17 cellular contexts compared by ENCODE assay signal in genomic region chr20:62933966-62934365, GRCh38. TPM values are rescaled to one million over a fixed set of nuclear protein-coding genes. Genes with fewer than 3 reads are reported as not detected.
A peak's percentile ranks its signal among the peaks of the same experiment; 100 is the strongest.
DNase-seq lines count a peak whose midpoint lies in the region; ATAC-seq, FAIRE-seq and TF ChIP-seq lines count a peak whose summit lies in the region.
"Had no signal": no experiment of that assay in that cellular context is flagged by ENCODE, and none has a peak within 500 bp of the region (broad histone marks: within the 10 kb centered on the region; RNA-seq: fewer than 3 reads in every experiment).

No MANE protein-coding gene starts in this region.

- H3K36me3 ChIP-seq in GM23338 (ENCODE audit: insufficient read depth), result peaks cover 26% of the 10 kb centered on the region
- H3K36me3 ChIP-seq in NT2/D1 (ENCODE audit: insufficient read depth, insufficient read length, low read length), result peaks cover 63% of the 10 kb centered on the region
- peaks cover 0 to 23% (median 5%) of the 10 kb centered on the region in 4 experiments; a peak in 4 of 8 replicates for H3K36me3 ChIP-seq in H1 (ENCODE audit: control insufficient read depth in 2 of 4, insufficient read depth in 4 of 4, low read length in 3 of 4)
- H3K36me3 ChIP-seq in spleen, result peaks cover 0 to 38% (median 7%) of the 10 kb centered on the region in 6 donors
- peaks cover 21% of the 10 kb centered on the region for H3K36me3 ChIP-seq in left ventricle myocardium inferior

- H3K79me1 ChIP-seq in H1 (ENCODE audit: low read depth, low read length), result peaks cover 6% of the 10 kb centered on the region

- H3K4me2 ChIP-seq in GM23338 (peak overlapping the region; percentile 97), H1 (ENCODE audit: insufficient read depth in 1 of 2, low read depth in 2 of 2, low read length in 2 of 2) (peak overlapping the region in 1 of 2 experiments; percentile 77; a peak in 1 of 4 replicates)

- H2BK12ac ChIP-seq in H1 (ENCODE audit: low read depth, low read length), result no peak overlapping the region

- ATAC-seq in GM23338 (no peak), GM19397 (IDR thresholded peaks at IDR 0.05; ENCODE audit: unreplicated experiment) (no peak)

- H3K4me1 ChIP-seq in GM23338 (ENCODE audit: insufficient read depth), result peaks cover 70% of the 10 kb centered on the region
- H3K4me1 ChIP-seq in NT2/D1 (ENCODE audit: insufficient read depth, insufficient read length), result peaks cover 15% of the 10 kb centered on the region
- H3K4me1 ChIP-seq in H1 (replicated peaks in 1 of 4; ENCODE audit: control insufficient read depth in 3 of 4, insufficient read depth in 4 of 4, low read length in 3 of 4), result peaks cover 3 to 29% (median 13%) of the 10 kb centered on the region in 4 experiments
- peaks cover 32 to 90% (median 68%) of the 10 kb centered on the region in 6 donors for H3K4me1 ChIP-seq in spleen
- peaks cover 71% of the 10 kb centered on the region for H3K4me1 ChIP-seq in left ventricle myocardium inferior

- H2BK5ac ChIP-seq in H1 (ENCODE audit: low read depth, low read length), result peak overlapping the region; percentile 26

- BruUV-seq in Calu3 (replicated peaks; lab: Mats Ljungman, UMichigan), result no TSS peak

- CTCF ChIA-PET in H1 (lab: Charles Lee; ENCODE audit: partially characterized antibody), result interaction anchor here (0.7 to 4.0 kb wide), 16 partner anchors 9 to 1000 kb away, joined by 3 to 21 read pairs (median 4); partner anchors contain the start of gene SLC17A9
- CTCF ChIA-PET in Calu3 (lab: Charles Lee), result interaction anchor here (0.6 to 1.7 kb wide), 4 partner anchors 9 to 111 kb away, joined by 3 to 10 read pairs (median 6); no protein-coding TSS in a partner anchor

- no peak overlapping the region for H4K5ac ChIP-seq in H1 (ENCODE audit: insufficient read length, low read depth, low read length)

- POLR2A ChIA-PET in H1 (lab: Charles Lee; ENCODE audit: partially characterized antibody), result interaction anchor here (0.8 to 19.4 kb wide), 8 partner anchors 9 to 81 kb away, joined by 3 to 363 read pairs (median 12); partner anchors contain the start of genes DIDO1 and SLC17A9

- H3K56ac ChIP-seq in H1 (replicated peaks; ENCODE audit: insufficient read length, low read depth, low read length), result no peak overlapping the region

- H3K36me3 Mint-ChIP-seq in GM23338 (ENCODE audit: low read depth) (peaks cover 13% of the 10 kb centered on the region), Calu3 (ENCODE audit: insufficient read depth, unreplicated experiment) (peaks cover 17% of the 10 kb centered on the region)

- peak overlapping the region; percentile 100 for H3K4me3 ChIP-seq in GM23338
- no peak overlapping the region for H3K4me3 ChIP-seq in NT2/D1 (ENCODE audit: insufficient read length, low read depth)
- H3K4me3 ChIP-seq in H1 (ENCODE audit: extremely low read depth in 1 of 4, insufficient read depth in 2 of 4, low read depth in 3 of 4, low read length in 4 of 4), result no peak overlapping the region
- H3K4me3 ChIP-seq in spleen, result no peak overlapping the region
- H3K4me3 ChIP-seq in left ventricle myocardium inferior, result no peak overlapping the region

- H3K4me3 Mint-ChIP-seq in GM23338 (no peak overlapping the region), Calu3 (ENCODE audit: low read depth, unreplicated experiment) (no peak overlapping the region)

- H3K9ac ChIP-seq in NT2/D1 (ENCODE audit: insufficient read length, low read depth) (peak overlapping the region; percentile 26), H1 (replicated peaks in 1 of 4; ENCODE audit: extremely low read depth in 1 of 4, low read depth in 3 of 4, low read length in 3 of 4) (no peak overlapping the region)

- no peak overlapping the region for H2BK15ac ChIP-seq in H1 (ENCODE audit: low read length)

- H4K8ac ChIP-seq in H1 (ENCODE audit: extremely low read depth, insufficient read depth, low read length), result peak overlapping the region; percentile 93; the same call in 1 of the 2 replicates

- TF ChIP-seq RAD21 in H1 (IDR thresholded peaks at IDR 0.05 in 1 of 2, conservative IDR thresholded peaks at IDR 0.05 in 1 of 2; ENCODE audit: low read depth in 2 of 2, low read length in 2 of 2), result no peak

- no peak for TF ChIP-seq EP300 in H1 (IDR thresholded peaks at IDR 0.05; ENCODE audit: borderline replicate concordance in 1 of 2, low read depth in 2 of 2, low read length in 2 of 2)

- H3K27me3 Mint-ChIP-seq in GM23338 (ENCODE audit: insufficient read depth, low read depth, poor library complexity), result peaks cover 19% of the 10 kb centered on the region
- H3K27me3 Mint-ChIP-seq in Calu3 (ENCODE audit: unreplicated experiment), result no peaks in the 10 kb centered on the region

- H3K23me2 ChIP-seq in H1 (ENCODE audit: low read depth, low read length), result peaks cover 12% of the 10 kb centered on the region

- DNase-seq in GM23338 (ENCODE audit: low spot score), result no peak
- DNase-seq in NT2/D1 (ENCODE audit: low read depth, low spot score), result no peak
- DNase-seq in H1 (ENCODE audit: low read depth in 1 of 2, low spot score in 2 of 2), result no peak
- DNase-seq in spleen, result peak; percentile 36
- DNase-seq in left ventricle myocardium inferior, result no peak
- DNase-seq in Calu3, result no peak
- DNase-seq: DMS79 treated with DMSO at 0.1 percent for 48 hours, HCEC 1CT, KG1, NCI-H1417, NCI-H187 treated with DMSO at 0.1 percent for 48 hours, NCI-H2227 treated with DMSO at 0.1 percent for 48 hours, NCI-H524, NCI-H82 had no signal

- no peak for FAIRE-seq in H1 (lab: Jason Lieb, UNC)

- no peak overlapping the region for H3K4ac ChIP-seq in H1 (replicated peaks; ENCODE audit: insufficient read length, low read depth, low read length)

- H4K20me1 ChIP-seq in GM23338 (replicated peaks; ENCODE audit: insufficient read depth) (peaks cover 47% of the 10 kb centered on the region), H1 (replicated peaks in 1 of 2; ENCODE audit: control insufficient read depth in 1 of 2, insufficient read depth in 2 of 2, low read length in 2 of 2) (peaks cover 27 to 32% of the 10 kb centered on the region in 2 experiments)

- H2BK20ac ChIP-seq in H1 (ENCODE audit: low read length), result no peak overlapping the region

- peaks cover 49% of the 10 kb centered on the region for H3F3A ChIP-seq in GM23338 (replicated peaks; ENCODE audit: low read depth)

- H3K9me2 ChIP-seq in GM23338 (ENCODE audit: insufficient read depth), result no peaks in the 10 kb centered on the region

- H2AK5ac ChIP-seq in H1 (ENCODE audit: low read depth, low read length), result no peak overlapping the region

- H3K9me3 Mint-ChIP-seq in GM23338 (peaks cover 3% of the 10 kb centered on the region; the same call in 1 of the 3 replicates), Calu3 (ENCODE audit: low read depth, unreplicated experiment) (no peaks in the 10 kb centered on the region)

- H3K4me1 Mint-ChIP-seq in GM23338 (peaks cover 26% of the 10 kb centered on the region), Calu3 (ENCODE audit: low read depth, unreplicated experiment) (peaks cover 8% of the 10 kb centered on the region)

- H3K9me3 ChIP-seq in NT2/D1 (ENCODE audit: insufficient read depth, low read length) (no peaks in the 10 kb centered on the region), H1 (ENCODE audit: insufficient read depth in 2 of 2, low read depth in 1 of 2, low read length in 1 of 2) (no peaks in the 10 kb centered on the region), spleen (no peaks in the 10 kb centered on the region), left ventricle myocardium inferior (replicated peaks) (no peaks in the 10 kb centered on the region)

- H4K91ac ChIP-seq in H1 (replicated peaks; ENCODE audit: insufficient read length, low read length), result peak overlapping the region; percentile 16

- H2AFZ ChIP-seq in GM23338 (no peak overlapping the region), H1 (ENCODE audit: low read length) (no peak overlapping the region)

- no peaks in the 10 kb centered on the region for H3K27me3 ChIP-seq in GM23338 (ENCODE audit: insufficient read depth)
- no peaks in the 10 kb centered on the region for H3K27me3 ChIP-seq in NT2/D1 (ENCODE audit: insufficient read depth, insufficient read length)
- H3K27me3 ChIP-seq in H1 (replicated peaks in 1 of 4; ENCODE audit: control insufficient read depth in 3 of 4, extremely low read depth in 1 of 4, insufficient read depth in 3 of 4, low read length in 3 of 4), result no peaks in the 10 kb centered on the region
- no peaks in the 10 kb centered on the region for H3K27me3 ChIP-seq in spleen (replicated peaks in 1 of 7)
- no peaks in the 10 kb centered on the region for H3K27me3 ChIP-seq in left ventricle myocardium inferior (ENCODE audit: low read depth)

- intact Hi-C loops in spleen (cut with DNase I; ENCODE audit: low total_unique reads), result no loop called here
- intact Hi-C loops in left ventricle myocardium inferior (cut with micrococcal nuclease), result no loop called here
- intact Hi-C loops in Calu3 (cut with micrococcal nuclease; ENCODE audit: unreplicated experiment), result no loop called here

- TF ChIP-seq POLR2A in H1 (IDR thresholded peaks at IDR 0.05; ENCODE audit: control extremely low read depth in 1 of 2, low read depth in 2 of 2, low read length in 2 of 2) (no peak; a peak in 1 of 3 replicates), spleen (IDR thresholded peaks at IDR 0.05) (no peak)

- no peak overlapping the region for H3K14ac ChIP-seq in H1 (ENCODE audit: insufficient read length)

- no peak overlapping the region for H3K23ac ChIP-seq in H1 (ENCODE audit: insufficient read length)

- peaks cover 89% of the 10 kb centered on the region for H3K79me2 ChIP-seq in GM23338 (replicated peaks; ENCODE audit: insufficient read depth)
- peaks cover 69 to 89% of the 10 kb centered on the region in 2 experiments for H3K79me2 ChIP-seq in H1 (ENCODE audit: control insufficient read depth in 1 of 2, insufficient read depth in 2 of 2, low read length in 2 of 2)

- no peak overlapping the region for H3K18ac ChIP-seq in H1 (ENCODE audit: extremely low read depth, low read length)

- no peak for TF ChIP-seq CTCF in GM23338 (conservative IDR thresholded peaks at IDR 0.05; ENCODE audit: low read depth in 2 of 2)
- TF ChIP-seq CTCF in H1 (IDR thresholded peaks at IDR 0.05; ENCODE audit: control extremely low read depth in 1 of 3, insufficient read depth in 1 of 3, low read depth in 1 of 3, low read length in 3 of 3), result no peak
- TF ChIP-seq CTCF in spleen (IDR thresholded peaks at IDR 0.05 in 8 of 11, conservative IDR thresholded peaks at IDR 0.05 in 3 of 11), result no peak
- TF ChIP-seq CTCF in left ventricle myocardium inferior (IDR thresholded peaks at IDR 0.05; ENCODE audit: borderline replicate concordance), result no peak
- no peak for TF ChIP-seq CTCF in Calu3 (IDR thresholded peaks at IDR 0.05; ENCODE audit: unreplicated experiment)

- H3K27ac Mint-ChIP-seq in GM23338 (no peak overlapping the region), Calu3 (ENCODE audit: unreplicated experiment) (no peak overlapping the region)

- peak overlapping the region; percentile 94 for H3K27ac ChIP-seq in GM23338 (ENCODE audit: low read depth)
- no peak overlapping the region for H3K27ac ChIP-seq in H1 (ENCODE audit: low read depth, low read length)
- no peak overlapping the region for H3K27ac ChIP-seq in spleen
- H3K27ac ChIP-seq in left ventricle myocardium inferior (replicated peaks), result no peak overlapping the region
- H3K27ac ChIP-seq: C4-2B had no signal

- 79% methylated on average over 3 of the region's 3 CpGs; no CpG with 5 or more reads in 1 of the 2 experiments for WGBS in H1 (ENCODE audit: extremely low coverage in 1 of 2, insufficient coverage in 1 of 2, insufficient read length in 1 of 2, insufficient replicate concordance in 2 of 2, low coverage in 1 of 2, low lambda C conversion rate in 2 of 2, missing lambda C conversion rate in 1 of 2), 2 experiments
- 47 to 84% (median 81%) methylated on average over 3 of the region's 3 CpGs for WGBS in spleen, 5 donors

- no peak overlapping the region for H2BK120ac ChIP-seq in H1 (replicated peaks; ENCODE audit: low read depth, low read length)

RNA-seq across cellular contexts. Expression of gene GID8, which starts 4.0 kb away (rescaled TPM):
- total RNA-seq in GM23338 (2014; rRNA removed; shearing (Covaris generic)), result 102 and 106 TPM in 2 replicates
- polyA plus RNA-seq in GM23338 (2016; fragmentation: Nextera tagmentation; extraction: Ambion mirVana), result 41.7 and 41.8 TPM in 2 replicates
- total RNA-seq in H1 (2021; fragmentation: NEBNext Ultra II Directional; extraction: Animal tissue kit (Norgen Biotek cat#: 25700)), result 72.9 and 73.1 TPM in 2 replicates
- 39.7 and 40.7 TPM in 2 replicates for polyA plus RNA-seq in H1 (2011; rRNA removed)
- 44.1 TPM for polyA plus RNA-seq in H1 (2011; cell fraction: cytosol; rRNA removed)
- 33.3 TPM for polyA plus RNA-seq in H1 (2011; cell fraction: nucleus; rRNA removed)
- polyA plus RNA-seq in H1 (2012, experiment 1 of 2), result 43.9 to 48.5 TPM (median 46.8 TPM) in 4 replicates
- polyA plus RNA-seq in H1 (2012, experiment 2 of 2), result 28.5 TPM
- 46.0 TPM for polyA plus RNA-seq in H1 (2013, experiment 1 of 2)
- polyA plus RNA-seq in H1 (2013, experiment 2 of 2), result 45.2 TPM
- 51.3 and 52.9 TPM in 2 replicates for polyA minus RNA-seq in H1 (2011; rRNA and poly(A)+ RNA removed)
- 29.9 TPM for polyA minus RNA-seq in H1 (2011; cell fraction: cytosol; rRNA and poly(A)+ RNA removed)
- 23.9 TPM for polyA minus RNA-seq in H1 (2011; cell fraction: nucleus; rRNA and poly(A)+ RNA removed)
- 10 to 100 TPM; 26.5 to 33.3 (median 29.6) TPM for total RNA-seq in spleen
- 10 to 100 TPM in 2 of 3 donors, 1 to 10 TPM in 1; 9.7 to 12.9 (median 12.0) TPM for polyA plus RNA-seq in spleen
- 16.2 TPM for total RNA-seq in left ventricle myocardium inferior
- 64.3 and 64.6 TPM in 2 replicates for total RNA-seq in Calu3 (2022)

RNA-seq across cellular contexts. Expression of gene DIDO1, which starts 7.7 kb away (rescaled TPM):
- 147 and 162 TPM in 2 replicates for total RNA-seq in GM23338 (2014; rRNA removed; shearing (Covaris generic))
- 61.5 and 72.4 TPM in 2 replicates for polyA plus RNA-seq in GM23338 (2016; fragmentation: Nextera tagmentation; extraction: Ambion mirVana)
- 82.8 and 83.2 TPM in 2 replicates for total RNA-seq in H1 (2021; fragmentation: NEBNext Ultra II Directional; extraction: Animal tissue kit (Norgen Biotek cat#: 25700))
- 53.6 and 58.8 TPM in 2 replicates for polyA plus RNA-seq in H1 (2011; rRNA removed)
- polyA plus RNA-seq in H1 (2011; cell fraction: cytosol; rRNA removed), result 66.3 TPM
- 116 TPM for polyA plus RNA-seq in H1 (2011; cell fraction: nucleus; rRNA removed)
- polyA plus RNA-seq in H1 (2012, experiment 1 of 2), result 47.3 to 53.1 TPM (median 49.3 TPM) in 4 replicates
- polyA plus RNA-seq in H1 (2012, experiment 2 of 2), result 13.9 TPM
- polyA plus RNA-seq in H1 (2013, experiment 1 of 2), result 63.3 TPM
- polyA plus RNA-seq in H1 (2013, experiment 2 of 2), result 61.2 TPM
- polyA minus RNA-seq in H1 (2011; rRNA and poly(A)+ RNA removed), result 46.3 and 51.4 TPM in 2 replicates
- 31.8 TPM for polyA minus RNA-seq in H1 (2011; cell fraction: cytosol; rRNA and poly(A)+ RNA removed)
- polyA minus RNA-seq in H1 (2011; cell fraction: nucleus; rRNA and poly(A)+ RNA removed), result 65.1 TPM
- 10 to 100 TPM; 61.2 to 79.6 (median 76.0) TPM for total RNA-seq in spleen
- polyA plus RNA-seq in spleen, result 10 to 100 TPM; 17.4 to 23.2 (median 17.8) TPM
- total RNA-seq in left ventricle myocardium inferior, result 37.0 TPM
- total RNA-seq in Calu3 (2022), result 75.6 and 77.1 TPM in 2 replicates

RNA-seq across cellular contexts. Expression of gene SLC17A9, which starts 18.5 kb away (rescaled TPM):
- 24.2 and 32.0 TPM in 2 replicates for total RNA-seq in GM23338 (2014; rRNA removed; shearing (Covaris generic))
- polyA plus RNA-seq in GM23338 (2016; fragmentation: Nextera tagmentation; extraction: Ambion mirVana), result 36.1 and 39.3 TPM in 2 replicates
- total RNA-seq in H1 (2021; fragmentation: NEBNext Ultra II Directional; extraction: Animal tissue kit (Norgen Biotek cat#: 25700)), result 31.1 and 35.2 TPM in 2 replicates
- 23.5 and 39.6 TPM in 2 replicates for polyA plus RNA-seq in H1 (2011; rRNA removed)
- polyA plus RNA-seq in H1 (2011; cell fraction: cytosol; rRNA removed), result 26.0 TPM
- polyA plus RNA-seq in H1 (2011; cell fraction: nucleus; rRNA removed), result 178 TPM
- 15.9 to 29.2 TPM (median 25.3 TPM) in 4 replicates for polyA plus RNA-seq in H1 (2012, experiment 1 of 2)
- 17.4 TPM for polyA plus RNA-seq in H1 (2012, experiment 2 of 2)
- polyA plus RNA-seq in H1 (2013, experiment 1 of 2), result 44.3 TPM
- 44.7 TPM for polyA plus RNA-seq in H1 (2013, experiment 2 of 2)
- polyA minus RNA-seq in H1 (2011; rRNA and poly(A)+ RNA removed), result 6.0 and 6.5 TPM in 2 replicates
- polyA minus RNA-seq in H1 (2011; cell fraction: cytosol; rRNA and poly(A)+ RNA removed), result 10.4 TPM
- 14.7 TPM for polyA minus RNA-seq in H1 (2011; cell fraction: nucleus; rRNA and poly(A)+ RNA removed)
- total RNA-seq in spleen, result 10 to 100 TPM; 18.8 to 41.9 (median 31.4) TPM
- 10 to 100 TPM; 34.4 to 95.3 (median 41.5) TPM for polyA plus RNA-seq in spleen
- 0.47 TPM for total RNA-seq in left ventricle myocardium inferior
- 12.0 and 18.8 TPM in 2 replicates for total RNA-seq in Calu3 (2022)
- total RNA-seq: SK-MEL-5 had no signal
